ENCODE assay signal across 10 cellular contexts in the genomic region with DNA sequence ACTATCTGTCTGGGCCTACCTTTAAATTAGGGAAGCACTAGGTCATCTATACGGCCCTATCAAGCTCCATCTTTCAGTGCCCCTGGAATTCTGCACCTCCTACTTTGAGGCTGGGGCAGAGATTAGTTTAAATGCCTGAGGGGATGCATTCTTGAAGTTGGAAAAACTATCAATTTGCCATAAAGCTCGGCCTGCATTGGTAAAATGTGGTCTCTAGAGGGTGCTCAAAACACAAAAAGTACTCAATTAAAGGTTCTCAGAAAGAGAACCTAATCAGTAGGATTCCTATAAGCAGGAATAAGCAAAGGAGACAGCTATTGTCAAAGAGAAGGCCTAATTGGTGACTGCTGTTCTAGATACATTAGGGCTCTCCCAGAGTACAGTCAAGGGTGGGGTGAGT.
DNase-seq lines count a peak whose midpoint lies in the region; ATAC-seq, FAIRE-seq and TF ChIP-seq lines count a peak whose summit lies in the region.
"Had no signal": no experiment of that assay in that cellular context is flagged by ENCODE, and none has a peak within 500 bp of the region (broad histone marks: within the 10 kb centered on the region; RNA-seq: fewer than 3 reads in every experiment).

No MANE protein-coding gene starts in this region.

- H4K5ac ChIP-seq in H9 (ENCODE audit: insufficient read length, low read depth, low read length): no peak overlapping the region

- in situ Hi-C loops in K562 (cut with MboI): no loop called here

- no peak overlapping the region for H3K56ac ChIP-seq in H9 (ENCODE audit: insufficient read length, low read depth, low read length)

- H3K9ac ChIP-seq in H9 (ENCODE audit: extremely low read depth, insufficient read length, low read length) (no peak overlapping the region), K562 (ENCODE audit: insufficient read depth in 1 of 2, low read depth in 2 of 2, low read length in 2 of 2) (no peak overlapping the region)

- H3K36me3 Mint-ChIP-seq in H9 (ENCODE audit: insufficient read depth in 1 of 3, low read depth in 3 of 3): peaks cover 3 to 17% (median 15%) of the 10 kb centered on the region in 3 experiments; a peak in 6 of 7 replicates

- no peak overlapping the region for H2BK12ac ChIP-seq in H9 (ENCODE audit: insufficient read length, low read depth, low read length)

- H2AFZ ChIP-seq in H9 (ENCODE audit: low read length): no peak overlapping the region
- H2AFZ ChIP-seq in K562 (ENCODE audit: low read depth, low read length): no peak overlapping the region

- no peak overlapping the region for H2BK20ac ChIP-seq in H9 (ENCODE audit: low read depth, low read length, poor library complexity, severe bottlenecking)

- no peak for FAIRE-seq in K562 (lab: Jason Lieb, UNC)

- intact Hi-C loops in K562 (cut with micrococcal nuclease): no loop called here

- H3K4me1 Mint-ChIP-seq in H9: peaks cover 0 to 4% of the 10 kb centered on the region in 2 experiments; a peak in 1 of 4 replicates
- H3K4me1 Mint-ChIP-seq: activated CD4-positive, alpha-beta T cell treated with anti-CD3 and anti-CD28 coated beads for 36 hours had no signal

- H2BK15ac ChIP-seq in H9 (ENCODE audit: low read depth, low read length): no peak overlapping the region

- no peak overlapping the region for H3K18ac ChIP-seq in H9 (ENCODE audit: insufficient read length, low read depth, low read length)

- TF ChIP-seq EP300 in K562 (IDR thresholded peaks at IDR 0.05; ENCODE audit: low read length): no peak

- TF ChIP-seq CTCF in C4-2B (conservative IDR thresholded peaks at IDR 0.05) (peak; percentile 46), H9 (conservative IDR thresholded peaks at IDR 0.05) (peak; percentile 61), K562 (IDR thresholded peaks at IDR 0.05 in 2 of 3, conservative IDR thresholded peaks at IDR 0.05 in 1 of 3; ENCODE audit: insufficient read depth in 2 of 3, low read depth in 1 of 3, low read length in 3 of 3) (peak in 2 of 3 experiments; percentile 14 to 24; a peak in 1 of 6 replicates)

- no peak overlapping the region for H4K91ac ChIP-seq in H9 (ENCODE audit: insufficient read length, low read depth, low read length)

- H3K4ac ChIP-seq in H9 (ENCODE audit: low read depth, low read length): no peak overlapping the region

- H2BK5ac ChIP-seq in H9 (ENCODE audit: insufficient read length, low read length): no peak overlapping the region

- POLR2A ChIA-PET in K562 (lab: Yijun Ruan, JAX): interaction anchor here (0.6 to 0.8 kb wide), 2 partner anchors 33 to 49 kb away, joined by 3 to 4 read pairs; no protein-coding TSS in a partner anchor

- H4K20me1 ChIP-seq in H9 (ENCODE audit: control insufficient read depth, insufficient read depth, insufficient read length) (no peaks in the 10 kb centered on the region), K562 (replicated peaks; ENCODE audit: control insufficient read depth, insufficient read depth, low read length) (no peaks in the 10 kb centered on the region)

- BruUV-seq in K562 (replicated peaks; lab: Mats Ljungman, UMichigan): no TSS peak

- H3K27ac ChIP-seq in C4-2B (no peak overlapping the region), H9 (ENCODE audit: insufficient read length, low read depth, low read length) (no peak overlapping the region), K562 (ENCODE audit: extremely low read depth, low read depth, low read length) (no peak overlapping the region)

- ATAC-seq in K562 (no peak), HG02571 (IDR thresholded peaks at IDR 0.05; ENCODE audit: unreplicated experiment) (no peak), GM18909 (IDR thresholded peaks at IDR 0.05; ENCODE audit: poor library complexity, unreplicated experiment) (no peak)
- ATAC-seq: activated CD4-positive, alpha-beta T cell treated with anti-CD3 and anti-CD28 coated beads for 36 hours had no signal

- no peak overlapping the region for H2BK120ac ChIP-seq in H9 (ENCODE audit: low read depth, low read length, poor library complexity, severe bottlenecking)

- H3K79me2 ChIP-seq in H9 (ENCODE audit: insufficient read depth, low read length) (no peaks in the 10 kb centered on the region), K562 (ENCODE audit: control insufficient read depth, insufficient read depth, low read length) (no peaks in the 10 kb centered on the region)

- H2AK5ac ChIP-seq in H9 (ENCODE audit: insufficient read length, low read length): no peak overlapping the region

- H3K4me2 ChIP-seq in H9 (ENCODE audit: insufficient read depth, insufficient read length, low read length): no peak overlapping the region
- no peak overlapping the region for H3K4me2 ChIP-seq in K562 (ENCODE audit: insufficient read depth, low read length)

- H3K27me3 Mint-ChIP-seq in H9 (ENCODE audit: low read depth): peaks cover 2% of the 10 kb centered on the region
- H3K27me3 Mint-ChIP-seq: activated CD4-positive, alpha-beta T cell treated with anti-CD3 and anti-CD28 coated beads for 36 hours had no signal

- no peaks in the 10 kb centered on the region for H3K23me2 ChIP-seq in H9 (ENCODE audit: insufficient read length, low read depth, low read length, poor library complexity, severe bottlenecking)

- H3K36me3 ChIP-seq in K562 (ENCODE audit: control insufficient read depth, insufficient read depth, low read length): no peaks in the 10 kb centered on the region

- no peaks in the 10 kb centered on the region for H3K4me1 ChIP-seq in H9 (ENCODE audit: insufficient read depth, low read length)
- H3K4me1 ChIP-seq in K562 (replicated peaks in 1 of 2; ENCODE audit: control insufficient read depth in 2 of 2, insufficient read depth in 2 of 2, low read length in 2 of 2): no peaks in the 10 kb centered on the region

- H3K4me3 ChIP-seq in K562: no peak overlapping the region

- H3K23ac ChIP-seq in H9 (ENCODE audit: insufficient read length, low read depth, low read length): no peak overlapping the region

- H3K9me3 ChIP-seq in H9 (ENCODE audit: control insufficient read depth, low read depth, low read length): peaks cover 32% of the 10 kb centered on the region
- H3K9me3 ChIP-seq in K562 (replicated peaks; ENCODE audit: control insufficient read depth, insufficient read depth, low read depth, low read length): no peaks in the 10 kb centered on the region

- H3K9me1 ChIP-seq in K562 (ENCODE audit: control insufficient read depth, insufficient read depth, low read length): no peaks in the 10 kb centered on the region

- H3K14ac ChIP-seq in H9 (ENCODE audit: insufficient read depth, low read length): no peak overlapping the region

- no peak overlapping the region for H4K8ac ChIP-seq in H9 (replicated peaks; ENCODE audit: insufficient read length, low read depth, low read length)

- peaks cover 72 to 75% of the 10 kb centered on the region in 2 experiments for H3K9me3 Mint-ChIP-seq in H9

- H3K4me3 Mint-ChIP-seq in H9: no peak overlapping the region
- H3K4me3 Mint-ChIP-seq: activated CD4-positive, alpha-beta T cell treated with anti-CD3 and anti-CD28 coated beads for 36 hours had no signal

- H3K27me3 ChIP-seq in H9 (ENCODE audit: insufficient read depth, low read length) (no peaks in the 10 kb centered on the region), K562 (ENCODE audit: control insufficient read depth in 2 of 2, insufficient read depth in 2 of 2, low read length in 2 of 2) (no peaks in the 10 kb centered on the region)

- CTCF ChIA-PET in K562 (lab: Yijun Ruan, JAX; ENCODE audit: low intra/inter-chr PET ratio): no interaction called here

- H3K79me1 ChIP-seq in H9 (ENCODE audit: insufficient read depth, low read depth, low read length, poor library complexity, severe bottlenecking): no peaks in the 10 kb centered on the region

- no CpG with 5 or more reads among the region's 2 CpGs for WGBS in H9 (ENCODE audit: extremely low coverage, insufficient read length, low lambda C conversion rate)
- 0% methylated on average over 2 of the region's 2 CpGs for WGBS in K562 (ENCODE audit: insufficient coverage, low coverage, missing lambda C conversion rate)

- no peak overlapping the region for H3T11ph ChIP-seq in H9 (ENCODE audit: low read length)

- DNase-seq in H9 (no peak), K562 (ENCODE audit: extremely low read depth in 1 of 4, low spot score in 3 of 4) (peak in 1 of 4 experiments; percentile 3), medulla oblongata (ENCODE audit: extremely low spot score) (peak; percentile 9), 8988T (no peak)
- no peak for DNase-seq in central memory CD4-positive, alpha-beta T cell
- DNase-seq: activated CD4-positive, alpha-beta T cell treated with anti-CD3 and anti-CD28 coated beads for 36 hours; effector CD4-positive, alpha-beta T cell had no signal

- TF ChIP-seq POLR2A in K562 (conservative IDR thresholded peaks at IDR 0.05): no peak

- TF ChIP-seq RAD21 in K562 (CRISPR knock-in tag; conservative IDR thresholded peaks at IDR 0.05 in 1 of 2, IDR thresholded peaks at IDR 0.05 in 1 of 2): peak in 1 of 2 experiments; percentile 37; a peak in 2 of 4 replicates

- no peak overlapping the region for H3K27ac Mint-ChIP-seq in H9
- H3K27ac Mint-ChIP-seq: activated CD4-positive, alpha-beta T cell treated with anti-CD3 and anti-CD28 coated beads for 36 hours had no signal

TF ChIP-seq in K562, 482 proteins besides CTCF, POLR2A, EP300 and RAD21:
- TF ChIP-seq MTF1 (CRISPR knock-in tag; IDR thresholded peaks at IDR 0.05; ENCODE audit: borderline replicate concordance) (no peak), DMBX1 (CRISPR knock-in tag; IDR thresholded peaks at IDR 0.05; ENCODE audit: borderline replicate concordance) (no peak), MEIS2 (IDR thresholded peaks at IDR 0.05; ENCODE audit: partially characterized antibody) (no peak), CGGBP1 (CRISPR knock-in tag; IDR thresholded peaks at IDR 0.05) (no peak), CHCHD3 (CRISPR knock-in tag; IDR thresholded peaks at IDR 0.05) (no peak)
- TF ChIP-seq, protein P1, sequence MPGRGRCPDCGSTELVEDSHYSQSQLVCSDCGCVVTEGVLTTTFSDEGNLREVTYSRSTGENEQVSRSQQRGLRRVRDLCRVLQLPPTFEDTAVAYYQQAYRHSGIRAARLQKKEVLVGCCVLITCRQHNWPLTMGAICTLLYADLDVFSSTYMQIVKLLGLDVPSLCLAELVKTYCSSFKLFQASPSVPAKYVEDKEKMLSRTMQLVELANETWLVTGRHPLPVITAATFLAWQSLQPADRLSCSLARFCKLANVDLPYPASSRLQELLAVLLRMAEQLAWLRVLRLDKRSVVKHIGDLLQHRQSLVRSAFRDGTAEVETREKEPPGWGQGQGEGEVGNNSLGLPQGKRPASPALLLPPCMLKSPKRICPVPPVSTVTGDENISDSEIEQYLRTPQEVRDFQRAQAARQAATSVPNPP (IDR thresholded peaks at IDR 0.05; ENCODE audit: borderline replicate concordance, insufficient read depth, insufficient read length): no peak
